In genomic region chr7:140983802-140984201, GRCh38 we compare ENCODE assay signal across 9 cellular contexts. TPM values are rescaled to one million over a fixed set of nuclear protein-coding genes. Genes with fewer than 3 reads are reported as not detected.
DNase-seq lines count a peak whose midpoint lies in the region; ATAC-seq, FAIRE-seq and TF ChIP-seq lines count a peak whose summit lies in the region.
"Had no signal": no experiment of that assay in that cellular context is flagged by ENCODE, and none has a peak within 500 bp of the region (broad histone marks: within the 10 kb centered on the region; RNA-seq: fewer than 3 reads in every experiment).

No MANE protein-coding gene starts in this region.

- H3K79me2 ChIP-seq in MM.1S (ENCODE audit: low read length) (no peaks in the 10 kb centered on the region), GM12878 (ENCODE audit: control insufficient read depth, insufficient read depth, low read length) (no peaks in the 10 kb centered on the region), neural progenitor cell (ENCODE audit: low read depth) (no peaks in the 10 kb centered on the region)

- no peaks in the 10 kb centered on the region for H3K36me3 Mint-ChIP-seq in neural progenitor cell

- H3K4me1 ChIP-seq in MM.1S (ENCODE audit: low read length) (no peaks in the 10 kb centered on the region), GM12878 (ENCODE audit: control insufficient read depth, insufficient read depth, low read length) (no peaks in the 10 kb centered on the region), neural progenitor cell (no peaks in the 10 kb centered on the region), tibial nerve (no peaks in the 10 kb centered on the region)

- no peaks in the 10 kb centered on the region for H3F3A ChIP-seq in MM.1S (ENCODE audit: insufficient read depth, low read length)
- no peaks in the 10 kb centered on the region for H3F3A ChIP-seq in neural progenitor cell (ENCODE audit: low read depth)

- BruUV-seq in GM12878 (replicated peaks; lab: Mats Ljungman, UMichigan): no TSS peak

- H3K9me2 ChIP-seq in MM.1S (replicated peaks; ENCODE audit: insufficient read depth, low read length): no peaks in the 10 kb centered on the region

- SMC1A ChIA-PET in GM12878 (lab: Charles Lee; ENCODE audit: uncharacterized antibody, unreplicated experiment): interaction anchor here (1.3 to 2.9 kb wide), 5 partner anchors 171 to 308 kb away, joined by 3 to 18 read pairs (median 5); no protein-coding TSS in a partner anchor

- no peak for TF ChIP-seq POLR2A in GM12878 (IDR thresholded peaks at IDR 0.05; ENCODE audit: low read depth, low read length)
- no peak for TF ChIP-seq POLR2A in tibial nerve (IDR thresholded peaks at IDR 0.05)

- no peak for FAIRE-seq in GM12878 (lab: Jason Lieb, UNC)
- FAIRE-seq: astrocyte had no signal

- peak; percentile 53 for TF ChIP-seq RAD21 in GM12878 (IDR thresholded peaks at IDR 0.05; ENCODE audit: insufficient read depth, low read depth, low read length)

- H4K20me1 ChIP-seq in MM.1S (ENCODE audit: insufficient read depth, low read length) (no peaks in the 10 kb centered on the region), GM12878 (ENCODE audit: control insufficient read depth, insufficient read depth) (no peaks in the 10 kb centered on the region), neural progenitor cell (ENCODE audit: low read depth) (no peaks in the 10 kb centered on the region)

- CTCF ChIA-PET in GM12878 (lab: Yijun Ruan, JAX): interaction anchor here (0.6 to 3.5 kb wide), 9 partner anchors 8 to 1238 kb away, joined by 3 to 51 read pairs (median 3); no protein-coding TSS in a partner anchor

- H3K27me3 Mint-ChIP-seq in neural progenitor cell (ENCODE audit: insufficient read depth, low read depth): peaks cover 5% of the 10 kb centered on the region

- POLR2A ChIA-PET in GM12878 (lab: Charles Lee): no interaction called here

- H3K36me3 ChIP-seq in MM.1S (replicated peaks; ENCODE audit: insufficient read depth, low read length): no peaks in the 10 kb centered on the region
- H3K36me3 ChIP-seq in GM12878 (ENCODE audit: control insufficient read depth in 2 of 2, insufficient read depth in 2 of 2, low read length in 1 of 2): no peaks in the 10 kb centered on the region
- H3K36me3 ChIP-seq in neural progenitor cell: no peaks in the 10 kb centered on the region
- H3K36me3 ChIP-seq in tibial nerve: no peaks in the 10 kb centered on the region

- H3K4me2 ChIP-seq in MM.1S (ENCODE audit: low read depth, low read length) (no peak overlapping the region), GM12878 (ENCODE audit: control insufficient read depth, insufficient read depth) (no peak overlapping the region), neural progenitor cell (no peak overlapping the region)

- H3K9ac ChIP-seq in MM.1S (ENCODE audit: low read length): no peak overlapping the region
- no peak overlapping the region for H3K9ac ChIP-seq in GM12878 (ENCODE audit: control insufficient read depth, insufficient read depth, low read length)
- H3K9ac ChIP-seq in neural progenitor cell: no peak overlapping the region

- H3K4me3 ChIP-seq in MM.1S (ENCODE audit: low read length) (no peak overlapping the region), GM12878 (no peak overlapping the region), neural progenitor cell (no peak overlapping the region), tibial nerve (no peak overlapping the region)

- TF ChIP-seq CTCF in GM12872 (IDR thresholded peaks at IDR 0.05; ENCODE audit: insufficient read depth, low read depth, low read length): peak; percentile 33; the same call in 2 of the 3 replicates
- TF ChIP-seq CTCF in MM.1S (IDR thresholded peaks at IDR 0.05; ENCODE audit: low read length): peak; percentile 52
- peak in 1 of 3 experiments; percentile 37; a peak in 2 of 6 replicates for TF ChIP-seq CTCF in GM12878 (IDR thresholded peaks at IDR 0.05 in 2 of 3, conservative IDR thresholded peaks at IDR 0.05 in 1 of 3; ENCODE audit: control insufficient read depth in 2 of 3, extremely low read depth in 1 of 3, insufficient read depth in 1 of 3, low read depth in 3 of 3, low read length in 3 of 3)
- TF ChIP-seq CTCF in neural progenitor cell (IDR thresholded peaks at IDR 0.05): peak; percentile 60
- TF ChIP-seq CTCF in tibial nerve (IDR thresholded peaks at IDR 0.05): no peak

- in situ Hi-C loops in GM12878 (cut with MboI): no loop called here

- H3K27ac Mint-ChIP-seq in neural progenitor cell: no peak overlapping the region

- 55% methylated on average over 4 of the region's 4 CpGs for WGBS in GM12878 (ENCODE audit: insufficient coverage, insufficient replicate concordance, low lambda C conversion rate, missing lambda C conversion rate)
- 62 to 64% methylated on average over 4 of the region's 4 CpGs for WGBS in tibial nerve, 2 donors

- intact Hi-C loops in GM12878 (cut with micrococcal nuclease; ENCODE audit: unreplicated experiment): no loop called here

- no peak overlapping the region for H3K27ac ChIP-seq in MM.1S (ENCODE audit: low read length)
- no peak overlapping the region for H3K27ac ChIP-seq in GM12878 (ENCODE audit: control insufficient read depth, insufficient read depth)
- H3K27ac ChIP-seq in neural progenitor cell: no peak overlapping the region
- H3K27ac ChIP-seq in tibial nerve: no peak overlapping the region

- TF ChIP-seq EP300 in GM12878 (IDR thresholded peaks at IDR 0.05; ENCODE audit: borderline replicate concordance in 1 of 2, control insufficient read depth in 1 of 2, low read depth in 2 of 2, low read length in 2 of 2): no peak
- no peak for TF ChIP-seq EP300 in tibial nerve (IDR thresholded peaks at IDR 0.05)

- RAD21 ChIA-PET in GM12878 (lab: Charles Lee; ENCODE audit: unreplicated experiment): interaction anchor here (0.6 to 2.3 kb wide), 2 partner anchors 169 to 308 kb away, joined by 4 to 8 read pairs; no protein-coding TSS in a partner anchor

- H3K9me3 ChIP-seq in MM.1S (replicated peaks; ENCODE audit: insufficient read depth, low read length): no peaks in the 10 kb centered on the region
- no peaks in the 10 kb centered on the region; the same call in 2 of the 3 replicates for H3K9me3 ChIP-seq in GM12878 (replicated peaks; ENCODE audit: control insufficient read depth, insufficient read depth, low read length)
- H3K9me3 ChIP-seq in neural progenitor cell (ENCODE audit: low read depth): no peaks in the 10 kb centered on the region
- H3K9me3 ChIP-seq in tibial nerve: peaks cover 0 to 16% (median 3%) of the 10 kb centered on the region in 4 donors

- ATAC-seq in GM12878 (no peak), HG02642 (IDR thresholded peaks at IDR 0.05; ENCODE audit: poor library complexity, unreplicated experiment) (no peak)

- DNase-seq in MM.1S (peak; percentile 38), GM12878 (ENCODE audit: low read depth, low spot score) (no peak), neural progenitor cell (ENCODE audit: low spot score) (peak; percentile 14), tibial nerve (ENCODE audit: low spot score in 2 of 2) (no peak)
- no peak for DNase-seq in activated CD4-positive, CD25-positive, alpha-beta regulatory T cell (lab: John Stamatoyannopoulos, UW)
- DNase-seq: substantia nigra had no signal

- H3K4me1 Mint-ChIP-seq in neural progenitor cell: no peaks in the 10 kb centered on the region

- H3K27me3 ChIP-seq in MM.1S (replicated peaks; ENCODE audit: insufficient read depth, low read length) (no peaks in the 10 kb centered on the region), GM12878 (replicated peaks in 1 of 2; ENCODE audit: control insufficient read depth in 2 of 2, insufficient read depth in 2 of 2, low read length in 1 of 2) (no peaks in the 10 kb centered on the region), neural progenitor cell (no peaks in the 10 kb centered on the region), tibial nerve (no peaks in the 10 kb centered on the region)

- peaks cover 2% of the 10 kb centered on the region for H3K9me3 Mint-ChIP-seq in neural progenitor cell

- no peak overlapping the region for H3K4me3 Mint-ChIP-seq in neural progenitor cell

- H2AFZ ChIP-seq in MM.1S (ENCODE audit: low read length) (no peak overlapping the region), GM12878 (ENCODE audit: control insufficient read depth, low read depth, low read length) (no peak overlapping the region), neural progenitor cell (replicated peaks) (no peak overlapping the region)

RNA-seq across cellular contexts. Expression of gene MRPS33, which starts 30.9 kb away (rescaled TPM):
- 9.5 and 9.6 TPM in 2 replicates for total RNA-seq in GM12878 (2013; cell fraction: nucleolus; rRNA removed)
- total RNA-seq in GM12878 (2014; rRNA removed): 48.4 and 70.9 TPM in 2 replicates
- 107 and 114 TPM in 2 replicates for total RNA-seq in GM12878 (2014; rRNA removed; fragmentation: Illumina TruSeq; extraction: Trizol)
- 87.8 and 92.0 TPM in 2 replicates for total RNA-seq in GM12878 (2021)
- polyA plus RNA-seq in GM12878 (2011; ENCODE audit: low read depth): 79.9 TPM
- 126 and 177 TPM in 2 replicates for polyA plus RNA-seq in GM12878 (2011; rRNA removed)
- 26.4 and 45.6 TPM in 2 replicates for polyA plus RNA-seq in GM12878 (2011; cell fraction: cytosol; rRNA removed)
- 23.9 and 32.5 TPM in 2 replicates for polyA plus RNA-seq in GM12878 (2011; cell fraction: nucleus; rRNA removed)
- polyA plus RNA-seq in GM12878 (2012): 100 and 133 TPM in 2 replicates
- 121 and 154 TPM in 2 replicates for polyA plus RNA-seq in GM12878 (2014; fragmentation: Illumina TruSeq; extraction: Trizol)
- 100 to 1,000 TPM; 336 to 372 TPM for polyA plus RNA-seq in GM12878 (2014; fragmentation: Nextera tagmentation; extraction: Ambion mirVana)
- polyA plus RNA-seq in GM12878 (2014; rRNA removed): 71.3 and 81.1 TPM in 2 replicates
- 100 to 1,000 TPM; 151 to 170 TPM for polyA plus RNA-seq in GM12878 (2016; fragmentation: Nextera tagmentation; extraction: Ambion mirVana)
- 25.9 and 47.7 TPM in 2 replicates for polyA minus RNA-seq in GM12878 (2011; rRNA and poly(A)+ RNA removed)
- 8.4 and 9.0 TPM in 2 replicates for polyA minus RNA-seq in GM12878 (2011; cell fraction: cytosol; rRNA and poly(A)+ RNA removed)
- 4.0 and 6.7 TPM in 2 replicates for polyA minus RNA-seq in GM12878 (2011; cell fraction: nucleus; rRNA and poly(A)+ RNA removed)
- 18.6 and 25.0 TPM in 2 replicates for total RNA-seq in neural progenitor cell (ENCODE audit: low replicate concordance)
- 10 to 100 TPM in 3 of 4 donors, 1 to 10 TPM in 1; 4.2 to 21.8 (median 16.0) TPM for total RNA-seq in tibial nerve

RNA-seq across cellular contexts. Expression of gene BRAF, which starts 59.1 kb away (rescaled TPM):
- 160 and 161 TPM in 2 replicates for total RNA-seq in GM12878 (2013; cell fraction: nucleolus; rRNA removed)
- total RNA-seq in GM12878 (2014; rRNA removed) (10.8 and 11.8 TPM in 2 replicates), GM12878 (2014; rRNA removed; fragmentation: Illumina TruSeq; extraction: Trizol) (20.7 TPM in 2 replicates), GM12878 (2021) (20.2 and 22.1 TPM in 2 replicates), neural progenitor cell (ENCODE audit: low replicate concordance) (32.4 and 48.0 TPM in 2 replicates), tibial nerve (10 to 100 TPM; 43.5 to 56.5 (median 49.5) TPM)
- 5.5 TPM for polyA plus RNA-seq in GM12878 (2011; ENCODE audit: low read depth)
- polyA plus RNA-seq in GM12878 (2011; rRNA removed) (31.0 and 37.2 TPM in 2 replicates), GM12878 (2014; fragmentation: Illumina TruSeq; extraction: Trizol) (12.6 and 12.8 TPM in 2 replicates), GM12878 (2014; fragmentation: Nextera tagmentation; extraction: Ambion mirVana) (1 to 10 TPM; 2.6 to 4.0 TPM), GM12878 (2014; rRNA removed) (6.8 and 10.2 TPM in 2 replicates), GM12878 (2016; fragmentation: Nextera tagmentation; extraction: Ambion mirVana) (10 to 100 TPM in 1 of 2 experiments, 1 to 10 TPM in 1; 7.9 to 10.4 TPM)
- polyA plus RNA-seq in GM12878 (2011; cell fraction: cytosol; rRNA removed): 13.8 and 17.2 TPM in 2 replicates
- polyA plus RNA-seq in GM12878 (2011; cell fraction: nucleus; rRNA removed): 22.8 and 25.5 TPM in 2 replicates
- polyA plus RNA-seq in GM12878 (2012): 8.9 and 10.4 TPM in 2 replicates
- polyA minus RNA-seq in GM12878 (2011; rRNA and poly(A)+ RNA removed): 74.6 and 101 TPM in 2 replicates
- 21.1 and 27.3 TPM in 2 replicates for polyA minus RNA-seq in GM12878 (2011; cell fraction: cytosol; rRNA and poly(A)+ RNA removed)
- polyA minus RNA-seq in GM12878 (2011; cell fraction: nucleus; rRNA and poly(A)+ RNA removed): 42.2 and 84.2 TPM in 2 replicates

Comparison
In these comparisons a context has a peak if more than half of its experiments do, and no peak if none do; other contexts are left out.
1. CTCF ChIP-seq: peak in GM12872 (single experiment), MM.1S (single experiment) and neural progenitor cell (single experiment); none in tibial nerve (0 of 5).
2. DNase-seq: peak in MM.1S (single experiment) and neural progenitor cell (single experiment); none in GM12878 (single experiment), activated CD4-positive, CD25-positive, alpha-beta regulatory T cell (0 of 4) and tibial nerve (0 of 2).